ENCODE assay signal across 22 cellular contexts in genomic region chr13:47865883-47866282, GRCh38.
"Had no signal": no experiment of that assay in that cellular context is flagged by ENCODE, and none has a peak within 500 bp of the region (broad histone marks: within the 10 kb centered on the region; RNA-seq: fewer than 3 reads in every experiment).

No MANE protein-coding gene starts in this region.

- FAIRE-seq: RCC 7860 had no signal

- DNase-seq: activated CD4-positive, alpha-beta T cell treated with anti-CD3 and anti-CD28 coated beads for 48 hours; activated CD4-positive, alpha-beta T cell treated with anti-CD3 and anti-CD28 coated beads, Interleukin-2, amount 50 U/mL, for 48 hours; activated CD4-positive, CD25-positive, alpha-beta regulatory T cell treated with anti-CD3 and anti-CD28 coated beads, Interleukin-2, amount 50 U/mL, for 72 hours; activated CD8-positive, alpha-beta memory T cell treated with anti-CD3 and anti-CD28 coated beads, Interleukin-2, amount 10 ng/mL, durations not matched to agents 7 days and 5 days; activated effector memory CD4-positive, alpha-beta T cell treated with Interleukin-2 at 50 U/mL for 16 hours; activated naive CD4-positive, alpha-beta T cell; activated T-cell treated with anti-CD3 and anti-CD28 coated beads, Interleukin-2, amount 50 U/mL, for 24 hours; aorta; caudate nucleus; colonic mucosa; NCI-H1105; NCI-H1436; NCI-H1694 treated with DMSO at 0.1 percent for 48 hours; NCI-H2029 treated with DMSO at 0.1 percent for 48 hours; NCI-H345; NCI-H510A; NCI-H69; PC-3; SHP77 treated with DMSO at 0.1 percent for 48 hours; T-helper 17 cell; T-helper 9 cell had no signal
